ENCODE assay signal across 22 cellular contexts in the genomic region with DNA sequence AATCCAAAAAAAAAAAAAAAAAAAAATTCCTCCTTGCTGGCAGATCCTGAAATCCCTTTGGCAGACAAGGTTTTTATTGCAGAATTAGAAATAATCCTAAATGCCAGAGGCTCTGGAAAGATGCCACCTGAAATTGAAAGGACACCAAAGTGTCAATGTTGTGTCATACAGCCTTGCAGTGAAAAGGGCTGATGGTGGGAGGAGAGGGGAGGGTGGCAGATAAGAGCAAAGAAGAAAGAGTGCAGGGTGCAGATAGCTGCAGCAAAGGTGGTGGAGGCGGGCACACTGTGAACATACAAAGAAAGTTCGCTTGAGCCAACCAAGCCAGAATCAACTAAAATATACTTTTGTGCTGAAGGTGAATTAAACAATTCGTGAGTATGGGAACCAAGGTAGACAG.
"Had no signal": no experiment of that assay in that cellular context is flagged by ENCODE, and none has a peak within 500 bp of the region (broad histone marks: within the 10 kb centered on the region; RNA-seq: fewer than 3 reads in every experiment).

No MANE protein-coding gene starts in this region.

- ATAC-seq: activated CD8-positive, alpha-beta memory T cell treated with anti-CD3 and anti-CD28 coated beads, Interleukin-2, amount 10 ng/mL, durations not matched to agents 7 days and 5 days; activated T-helper 17 cell treated with anti-CD3 and anti-CD28 coated beads, Interleukin-2, amount 50 U/mL, for 72 hours had no signal

- H3K36me3 ChIP-seq: suprapubic skin, vagina had no signal

- H3K4me3 ChIP-seq: suprapubic skin, vagina had no signal

- H3K27ac ChIP-seq: suprapubic skin, vagina had no signal

- DNase-seq: activated CD4-positive, alpha-beta memory T cell treated with anti-CD3 and anti-CD28 coated beads, Interleukin-2, amount 10 ng/mL, durations not matched to agents 7 days and 5 days; activated CD4-positive, alpha-beta T cell treated with anti-CD3 and anti-CD28 coated beads for 48 hours; activated CD4-positive, CD25-positive, alpha-beta regulatory T cell; activated CD8-positive, alpha-beta memory T cell treated with anti-CD3 and anti-CD28 coated beads, Interleukin-2, amount 10 ng/mL, durations not matched to agents 7 days and 5 days; activated naive CD4-positive, alpha-beta T cell; activated naive CD8-positive, alpha-beta T cell treated with anti-CD3 and anti-CD28 coated beads, Interleukin-2, amount 10 ng/mL, durations not matched to agents 7 days and 5 days; effector CD8-positive, alpha-beta T cell; foreskin melanocyte; glutamatergic neuron; islet precursor cell; mammary epithelial cell; midbrain; right cardiac atrium; small intestine; stimulated activated CD4-positive, alpha-beta T cell treated with anti-CD3 and anti-CD28 coated beads, Interleukin-15, amount 100 ng/mL, for 24 hours; stimulated activated CD4-positive, alpha-beta T cell treated with anti-CD3 and anti-CD28 coated beads, Interleukin-2, amount 100 ng/mL, for 48 hours; T-helper 2 cell; trophoblast cell had no signal

- H3K9me3 ChIP-seq: suprapubic skin, vagina had no signal

- H3K27me3 ChIP-seq: suprapubic skin, vagina had no signal

- FAIRE-seq: endothelial cell of umbilical vein, small intestine had no signal
